Comparison of ENCODE assay signal across 8 cellular contexts in genomic region chr7:89623018-89623672, GRCh38.
DNase-seq lines count a peak whose midpoint lies in the region; ATAC-seq, FAIRE-seq and TF ChIP-seq lines count a peak whose summit lies in the region.

No MANE protein-coding gene starts in this region.

- H3K27me3 Mint-ChIP-seq in activated naive CD8-positive, alpha-beta T cell = no peaks in the 10 kb centered on the region
- H3K27me3 Mint-ChIP-seq in activated naive CD8-positive, alpha-beta T cell treated with anti-CD3 and anti-CD28 coated beads for 36 hours = no peaks in the 10 kb centered on the region
- H3K27me3 Mint-ChIP-seq in nephron progenitor cell (ENCODE audit: low read depth, poor library complexity) = no peaks in the 10 kb centered on the region

- no peak overlapping the region for H3K27ac Mint-ChIP-seq in activated naive CD8-positive, alpha-beta T cell
- no peak overlapping the region for H3K27ac Mint-ChIP-seq in activated naive CD8-positive, alpha-beta T cell treated with anti-CD3 and anti-CD28 coated beads for 36 hours
- no peak overlapping the region for H3K27ac Mint-ChIP-seq in nephron progenitor cell

- H3K9me3 Mint-ChIP-seq in activated naive CD8-positive, alpha-beta T cell (ENCODE audit: low read depth) = no peaks in the 10 kb centered on the region
- no peaks in the 10 kb centered on the region for H3K9me3 Mint-ChIP-seq in activated naive CD8-positive, alpha-beta T cell treated with anti-CD3 and anti-CD28 coated beads for 36 hours
- peaks cover 4% of the 10 kb centered on the region for H3K9me3 Mint-ChIP-seq in nephron progenitor cell

- peaks cover 36% of the 10 kb centered on the region for H3K4me1 Mint-ChIP-seq in activated naive CD8-positive, alpha-beta T cell (ENCODE audit: low read depth)
- H3K4me1 Mint-ChIP-seq in activated naive CD8-positive, alpha-beta T cell treated with anti-CD3 and anti-CD28 coated beads for 36 hours = peaks cover 17% of the 10 kb centered on the region
- no peaks in the 10 kb centered on the region for H3K4me1 Mint-ChIP-seq in nephron progenitor cell

- no peak for FAIRE-seq in RCC 7860 (lab: Jason Lieb, UNC)

- no peak for DNase-seq in activated naive CD8-positive, alpha-beta T cell treated with anti-CD3 and anti-CD28 coated beads for 36 hours
- DNase-seq in H4 (ENCODE audit: low spot score) (peak; percentile 63), RCC 7860 (ENCODE audit: low spot score) (peak; percentile 35), nephron progenitor cell (peak; percentile 20), NCI-H345 (lab: John Stamatoyannopoulos, UW) (no peak)
- DNase-seq in Jurkat, Clone E6-1 (ENCODE audit: low read depth, low spot score) = peak; percentile 43

- H3K36me3 Mint-ChIP-seq in activated naive CD8-positive, alpha-beta T cell = no peaks in the 10 kb centered on the region
- H3K36me3 Mint-ChIP-seq in activated naive CD8-positive, alpha-beta T cell treated with anti-CD3 and anti-CD28 coated beads for 36 hours = no peaks in the 10 kb centered on the region
- H3K36me3 Mint-ChIP-seq in nephron progenitor cell (ENCODE audit: low read depth) = no peaks in the 10 kb centered on the region

- peak; percentile 69 for TF ChIP-seq CTCF in nephron progenitor cell (IDR thresholded peaks at IDR 0.05)

- H3K4me3 ChIP-seq in Jurkat, Clone E6-1 (ENCODE audit: low read length) = no peak overlapping the region

- H3K4me3 Mint-ChIP-seq in activated naive CD8-positive, alpha-beta T cell = peak overlapping the region; percentile 28
- H3K4me3 Mint-ChIP-seq in activated naive CD8-positive, alpha-beta T cell treated with anti-CD3 and anti-CD28 coated beads for 36 hours = no peak overlapping the region
- no peak overlapping the region for H3K4me3 Mint-ChIP-seq in nephron progenitor cell

- peak; percentile 46 for ATAC-seq in esophagus mucosa

Comparison
In these comparisons a context has a peak if more than half of its experiments do, and no peak if none do; other contexts are left out.
1. DNase-seq: peak in H4 (single experiment), Jurkat, Clone E6-1 (single experiment), RCC 7860 (single experiment) and nephron progenitor cell (single experiment); none in activated naive CD8-positive, alpha-beta T cell treated with anti-CD3 and anti-CD28 coated beads for 36 hours (single experiment) and NCI-H345 (single experiment).